1 cellular context compared by ENCODE assay signal in genomic region chr16:22206013-22206846, GRCh38.
TF ChIP-seq lines count a peak whose summit lies in the region.

EEF2K (plus strand) TSS chr16:22206278; CDS start chr16:22225730, 19,452 bp downstream.

TF ChIP-seq in HepG2, 621 proteins besides CTCF, POLR2A, EP300 and RAD21 (continued from another document and continues in another):
- peak; percentile 87 for TF ChIP-seq ARID5B (CRISPR knock-in tag; IDR thresholded peaks at IDR 0.05)
- TF ChIP-seq ZNF496 (CRISPR knock-in tag; IDR thresholded peaks at IDR 0.05; ENCODE audit: insufficient replicate concordance): no peak
- TF ChIP-seq ZNF777 (CRISPR knock-in tag; IDR thresholded peaks at IDR 0.05): no peak
- peak; percentile 94 for TF ChIP-seq ZNF230 (CRISPR knock-in tag; IDR thresholded peaks at IDR 0.05)
- TF ChIP-seq NCOR1 (IDR thresholded peaks at IDR 0.05; ENCODE audit: borderline replicate concordance, low read length): no peak; the same call in 1 of the 2 replicates
- peak; percentile 93 for TF ChIP-seq SMAD3 (CRISPR knock-in tag; IDR thresholded peaks at IDR 0.05)
- peak; percentile 84 for TF ChIP-seq ISL2 (CRISPR knock-in tag; IDR thresholded peaks at IDR 0.05)
- peak; percentile 99 for TF ChIP-seq ZSCAN5A (CRISPR knock-in tag; IDR thresholded peaks at IDR 0.05; ENCODE audit: borderline replicate concordance)
- peak; percentile 89 for TF ChIP-seq YY1 (IDR thresholded peaks at IDR 0.05; ENCODE audit: insufficient read depth, insufficient replicate concordance, low read depth, low read length)
- TF ChIP-seq TBL1XR1 (IDR thresholded peaks at IDR 0.05; ENCODE audit: borderline replicate concordance, low read length, partially characterized antibody): no peak
- peak; percentile 85 for TF ChIP-seq RNF2 (conservative IDR thresholded peaks at IDR 0.05; ENCODE audit: low read depth)
- TF ChIP-seq KLF6 (CRISPR knock-in tag; IDR thresholded peaks at IDR 0.05): peak; percentile 95
- peak; percentile 69; the same call in 1 of the 2 replicates for TF ChIP-seq SSRP1 (CRISPR knock-in tag; IDR thresholded peaks at IDR 0.05)
- peak; percentile 43; the same call in 1 of the 2 replicates for TF ChIP-seq CHD2 (IDR thresholded peaks at IDR 0.05; ENCODE audit: low read depth, low read length)
- TF ChIP-seq NFIC (IDR thresholded peaks at IDR 0.05; ENCODE audit: low read length): no peak
- peak; percentile 71 for TF ChIP-seq GABPA (IDR thresholded peaks at IDR 0.05; ENCODE audit: low read depth, low read length)
- TF ChIP-seq GABPA (CRISPR knock-in tag; IDR thresholded peaks at IDR 0.05; ENCODE audit: low read depth): peak; percentile 89
- 0 out of 2 replicates have a peak, but pooled peaks have one; percentile 40 for TF ChIP-seq ZBTB3 (CRISPR knock-in tag; IDR thresholded peaks at IDR 0.05; ENCODE audit: borderline replicate concordance, low read depth)
- peak; percentile 99 for TF ChIP-seq BORCS8-MEF2B (CRISPR knock-in tag; IDR thresholded peaks at IDR 0.05)
- peak; percentile 23; the same call in 1 of the 2 replicates for TF ChIP-seq SMC3 (IDR thresholded peaks at IDR 0.05; ENCODE audit: low read length)
- peak; percentile 99 for TF ChIP-seq ZBTB38 (CRISPR knock-in tag; IDR thresholded peaks at IDR 0.05)
- no peak; the same call in 1 of the 2 replicates for TF ChIP-seq ATRX (CRISPR knock-in tag; IDR thresholded peaks at IDR 0.05; ENCODE audit: borderline replicate concordance)
- TF ChIP-seq NFYC (CRISPR knock-in tag; IDR thresholded peaks at IDR 0.05): no peak
- peak; percentile 96 for TF ChIP-seq SMYD3 (CRISPR knock-in tag; IDR thresholded peaks at IDR 0.05)
- peak; percentile 86 for TF ChIP-seq HMG20B (CRISPR knock-in tag; conservative IDR thresholded peaks at IDR 0.05)
- 0 out of 2 replicates have a peak, but pooled peaks have one; percentile 60 for TF ChIP-seq ZNF512 (CRISPR knock-in tag; IDR thresholded peaks at IDR 0.05)
- TF ChIP-seq DNMT3B (CRISPR knock-in tag; conservative IDR thresholded peaks at IDR 0.05): 0 out of 2 replicates have a peak, but pooled peaks have one; percentile 92
- no peak for TF ChIP-seq ZNF530 (CRISPR knock-in tag; IDR thresholded peaks at IDR 0.05; ENCODE audit: low read depth)
- peak; percentile 96 for TF ChIP-seq DMAP1 (CRISPR knock-in tag; IDR thresholded peaks at IDR 0.05)
- TF ChIP-seq KLF15 (CRISPR knock-in tag; IDR thresholded peaks at IDR 0.05; ENCODE audit: borderline replicate concordance): peak; percentile 15; the same call in 1 of the 2 replicates
- peak; percentile 88; the same call in 1 of the 2 replicates for TF ChIP-seq ZNF383 (CRISPR knock-in tag; IDR thresholded peaks at IDR 0.05; ENCODE audit: borderline replicate concordance)
- peak; percentile 93 for TF ChIP-seq ZNF503 (CRISPR knock-in tag; IDR thresholded peaks at IDR 0.05)
- peak; percentile 88 for TF ChIP-seq RXRB (CRISPR knock-in tag; IDR thresholded peaks at IDR 0.05; ENCODE audit: borderline replicate concordance)
- peak; percentile 75; the same call in 1 of the 2 replicates for TF ChIP-seq ZNF30 (CRISPR knock-in tag; IDR thresholded peaks at IDR 0.05)
- peak; percentile 99 for TF ChIP-seq ZNF687 (CRISPR knock-in tag; IDR thresholded peaks at IDR 0.05)
- peak; percentile 62 for TF ChIP-seq SKI (IDR thresholded peaks at IDR 0.05; ENCODE audit: partially characterized antibody)
- peak; percentile 98 for TF ChIP-seq UBTF (CRISPR knock-in tag; IDR thresholded peaks at IDR 0.05)
- peak; percentile 67; the same call in 1 of the 2 replicates for TF ChIP-seq HNRNPL (IDR thresholded peaks at IDR 0.05; ENCODE audit: low read depth, low read length)
- 0 out of 2 replicates have a peak, but pooled peaks have one; percentile 58 for TF ChIP-seq ZZZ3 (CRISPR knock-in tag; IDR thresholded peaks at IDR 0.05; ENCODE audit: borderline replicate concordance)
- TF ChIP-seq ETV6 (CRISPR knock-in tag; conservative IDR thresholded peaks at IDR 0.05): peak; percentile 84; the same call in 1 of the 2 replicates
- TF ChIP-seq ZNF569 (CRISPR knock-in tag; IDR thresholded peaks at IDR 0.05; ENCODE audit: borderline replicate concordance): peak; percentile 82; the same call in 1 of the 2 replicates
- no peak for TF ChIP-seq EZH2 (conservative IDR thresholded peaks at IDR 0.05; ENCODE audit: low read depth, low read length)
- no peak for TF ChIP-seq ZNF468 (CRISPR knock-in tag; IDR thresholded peaks at IDR 0.05)
- peak; percentile 25; the same call in 1 of the 2 replicates for TF ChIP-seq ARID3A (IDR thresholded peaks at IDR 0.05; ENCODE audit: low read depth, low read length)
- TF ChIP-seq PAX8 (CRISPR knock-in tag; IDR thresholded peaks at IDR 0.05; ENCODE audit: borderline replicate concordance): peak; percentile 82; the same call in 1 of the 2 replicates
- TF ChIP-seq BRD4 (CRISPR knock-in tag; IDR thresholded peaks at IDR 0.05): peak; percentile 80
- peak; percentile 83 for TF ChIP-seq SP5 (CRISPR knock-in tag; IDR thresholded peaks at IDR 0.05; ENCODE audit: borderline replicate concordance, low read depth)
- TF ChIP-seq ZNF274 (CRISPR knock-in tag; IDR thresholded peaks at IDR 0.05): peak; percentile 76; the same call in 1 of the 2 replicates
